In genomic region chr20:64327353-64328029, GRCh38 we compare ENCODE assay signal across 8 cellular contexts.
DNase-seq lines count a peak whose midpoint lies in the region; ATAC-seq and TF ChIP-seq lines count a peak whose summit lies in the region.
"Not testable (repeated sequence)": the region's sequence is repeated elsewhere in the genome, so short reads cannot be mapped to it uniquely, and the experiment has no call there.

No MANE protein-coding gene starts in this region.

- not testable (repeated sequence) for H3K23ac ChIP-seq in mesendoderm (ENCODE audit: low read length)

- H3K36me3 ChIP-seq in HCT116 (ENCODE audit: control insufficient read depth in 1 of 2, insufficient read depth in 2 of 2, low read length in 2 of 2); heart right ventricle; mesendoderm (ENCODE audit: control insufficient read depth, insufficient read depth, low read length); spleen: not testable (repeated sequence)

- H3K79me1 ChIP-seq in mesendoderm (ENCODE audit: low read length): not testable (repeated sequence)

- TF ChIP-seq CTCF in HCT116 (IDR thresholded peaks at IDR 0.05 in 2 of 3, conservative IDR thresholded peaks at IDR 0.05 in 1 of 3; ENCODE audit: borderline replicate concordance in 1 of 3, insufficient read depth in 1 of 3, low read depth in 2 of 3, low read length in 2 of 3); cardiac fibroblast (IDR thresholded peaks at IDR 0.05; ENCODE audit: low read depth, low read length); heart right ventricle (IDR thresholded peaks at IDR 0.05); spleen (IDR thresholded peaks at IDR 0.05 in 8 of 11, conservative IDR thresholded peaks at IDR 0.05 in 3 of 11): not testable (repeated sequence)

- not testable (repeated sequence) for H3K79me2 ChIP-seq in HCT116 (ENCODE audit: insufficient read depth, low read length); mesendoderm (ENCODE audit: control insufficient read depth, insufficient read depth, low read length)

- not testable (repeated sequence) for H3K56ac ChIP-seq in mesendoderm (ENCODE audit: low read length)

- H3K27me3 ChIP-seq in HCT116 (ENCODE audit: insufficient read depth, low read length); mesendoderm (ENCODE audit: insufficient read depth, low read length, poor library complexity): not testable (repeated sequence)
- H3K27me3 ChIP-seq in heart right ventricle: peaks cover 0 to 27% (median 7%) of the 10 kb centered on the region in 7 donors
- H3K27me3 ChIP-seq in spleen (replicated peaks in 1 of 7): peaks cover 0 to 47% (median 20%) of the 10 kb centered on the region in 7 donors

- not testable (repeated sequence) for H3K9me3 ChIP-seq in HCT116 (ENCODE audit: control insufficient read depth in 1 of 2, insufficient read depth in 1 of 2, low read depth in 1 of 2, low read length in 2 of 2); heart right ventricle; spleen

- H2AK5ac ChIP-seq in mesendoderm (ENCODE audit: low read length): not testable (repeated sequence)

- not testable (repeated sequence) for H3K4me2 ChIP-seq in HCT116 (ENCODE audit: low read length); mesendoderm (ENCODE audit: low read length)

- intact Hi-C loops in HCT116 (cut with micrococcal nuclease); heart right ventricle (cut with DNase I); spleen (cut with DNase I; ENCODE audit: low total_unique reads): not testable (repeated sequence)

- not testable (repeated sequence) for H4K5ac ChIP-seq in mesendoderm (ENCODE audit: low read length)

- POLR2A ChIA-PET in HCT116 (lab: Charles Lee): not testable (repeated sequence)

- not testable (repeated sequence) for H3K4me3 ChIP-seq in HCT116 (replicated peaks in 1 of 2; ENCODE audit: low read depth in 1 of 2, low read length in 2 of 2); cardiac fibroblast (replicated peaks in 1 of 2; ENCODE audit: low read depth in 2 of 2, low read length in 2 of 2); heart right ventricle; mesendoderm (ENCODE audit: low read length); spleen

- RAD21 ChIA-PET in HCT116 (lab: Charles Lee; ENCODE audit: low non-redundant PET in 1 of 2, low total read pairs in 2 of 2, uncharacterized antibody in 2 of 2, unreplicated experiment in 2 of 2): not testable (repeated sequence)

- not testable (repeated sequence) for H2AFZ ChIP-seq in HCT116 (ENCODE audit: low read depth, low read length, poor library complexity, severe bottlenecking)

- H3K18ac ChIP-seq in mesendoderm (ENCODE audit: low read length): not testable (repeated sequence)

- TF ChIP-seq POLR2A in HCT116 (IDR thresholded peaks at IDR 0.05; ENCODE audit: borderline replicate concordance, extremely low read depth, insufficient read depth, insufficient read length); spleen (IDR thresholded peaks at IDR 0.05): not testable (repeated sequence)

- CTCF ChIA-PET in HCT116 (lab: Charles Lee): not testable (repeated sequence)

- peak; percentile 15 for DNase-seq in CMK (ENCODE audit: low read depth)
- DNase-seq in HCT116 (ENCODE audit: low read depth, low spot score); heart right ventricle: not testable (repeated sequence)
- DNase-seq in NCI-H146 treated with DMSO at 0.1 percent for 48 hours (lab: John Stamatoyannopoulos, UW; ENCODE audit: unreplicated experiment): peak; percentile 52
- peak; percentile 32 to 46 for DNase-seq in cardiac fibroblast (ENCODE audit: low read depth in 2 of 2)
- DNase-seq in mesendoderm: peak; percentile 51
- DNase-seq in spleen: peak; percentile 58

- H2BK120ac ChIP-seq in mesendoderm (ENCODE audit: low read depth, low read length): not testable (repeated sequence)

- not testable (repeated sequence) for H3K27ac ChIP-seq in HCT116 (ENCODE audit: low read depth, low read length); heart right ventricle; mesendoderm (ENCODE audit: low read depth, low read length); spleen

- not testable (repeated sequence) for H2BK5ac ChIP-seq in mesendoderm (ENCODE audit: low read length)

- H3K4ac ChIP-seq in mesendoderm (ENCODE audit: low read depth, low read length): not testable (repeated sequence)

- not testable (repeated sequence) for H4K8ac ChIP-seq in mesendoderm (ENCODE audit: low read depth, low read length)

- H4K20me1 ChIP-seq in HCT116 (ENCODE audit: insufficient read depth): not testable (repeated sequence)

- not testable (repeated sequence) for BruUV-seq in HCT116 (replicated peaks; lab: Mats Ljungman, UMichigan)

- H3K9me2 ChIP-seq in HCT116 (ENCODE audit: insufficient read depth): not testable (repeated sequence)

- WGBS in heart right ventricle, 2 donors: 3% methylated on average over 26 to 40 of the region's 60 CpGs
- no CpG with 5 or more reads among the region's 60 CpGs for WGBS in mesendoderm (ENCODE audit: extremely low coverage, insufficient coverage, low lambda C conversion rate)
- WGBS in spleen, 5 donors: 6 to 36% (median 10%) methylated on average over 4 to 43 of the region's 60 CpGs

- not testable (repeated sequence) for H3K4me1 ChIP-seq in HCT116 (ENCODE audit: control insufficient read depth in 1 of 2, insufficient read depth in 2 of 2, low read length in 2 of 2); heart right ventricle; mesendoderm (ENCODE audit: control insufficient read depth, low read depth, low read length); spleen

- H3K9ac ChIP-seq in HCT116 (ENCODE audit: low read length); mesendoderm (ENCODE audit: low read length): not testable (repeated sequence)

- H2BK15ac ChIP-seq in mesendoderm (replicated peaks; ENCODE audit: low read depth): not testable (repeated sequence)

- TF ChIP-seq RAD21 in HCT116 (IDR thresholded peaks at IDR 0.05; ENCODE audit: low read depth): not testable (repeated sequence)

- ATAC-seq in HCT116 (peak; percentile 96), heart right ventricle (peak; percentile 87 to 97 (median 96))
- ATAC-seq in activated CD4-positive, CD25-positive, alpha-beta regulatory T cell treated with anti-CD3 and anti-CD28 coated beads, Interleukin-2, amount 50 U/mL, for 24 hours: peak; percentile 21 to 35

TF ChIP-seq in HCT116, 20 proteins besides CTCF, POLR2A, EP300 and RAD21:
- TF ChIP-seq REST (IDR thresholded peaks at IDR 0.05; ENCODE audit: low read depth): peak; percentile 38

Comparison
In these comparisons a context has a peak if more than half of its experiments do, and no peak if none do; other contexts are left out.
1. ATAC-seq: peak in every context shown above with its lines; median percentile 96 in HCT116; 96 in heart right ventricle; 28 in activated CD4-positive, CD25-positive, alpha-beta regulatory T cell treated with anti-CD3 and anti-CD28 coated beads, Interleukin-2, amount 50 U/mL, for 24 hours.